Comparison of ENCODE assay signal across 25 cellular contexts in genomic region chr5:154916874-154917273, GRCh38.
"Had no signal": no experiment of that assay in that cellular context is flagged by ENCODE, and none has a peak within 500 bp of the region (broad histone marks: within the 10 kb centered on the region; RNA-seq: fewer than 3 reads in every experiment).

No MANE protein-coding gene starts in this region.

- H3K36me3 ChIP-seq: ovary had no signal

- H3K27me3 ChIP-seq: dorsolateral prefrontal cortex, esophagus muscularis mucosa, gastrocnemius medialis, neural progenitor cell, ovary, right atrium auricular region, sigmoid colon, testis, tibial nerve, upper lobe of right lung, vagina had no signal

- H3K4me3 Mint-ChIP-seq: natural killer cell treated with Interleukin-12 subunit alpha and Interleukin-12 subunit beta and Interleukin-15 and Interleukin-18, amount 100 ng/mL, for 72 hours; neural progenitor cell; stimulated activated naive B cell treated with anti-CD40 and anti-IgM and Interleukin-4, amounts not matched to agents 10 μg/mL and 1 μg/mL and 100 μg/mL, for 72 hours; stimulated activated naive CD8-positive, alpha-beta T cell treated with anti-CD3 and anti-CD28 coated beads, Interleukin-15, amount 100 ng/mL, for 72 hours had no signal

- H3K27me3 Mint-ChIP-seq: natural killer cell treated with Interleukin-12 subunit alpha and Interleukin-12 subunit beta and Interleukin-15 and Interleukin-18, amount 100 ng/mL, for 72 hours; stimulated activated naive B cell treated with anti-CD40 and anti-IgM and Interleukin-4, amounts not matched to agents 10 μg/mL and 1 μg/mL and 100 μg/mL, for 72 hours; stimulated activated naive CD8-positive, alpha-beta T cell treated with anti-CD3 and anti-CD28 coated beads, Interleukin-15, amount 100 ng/mL, for 72 hours had no signal

- H3K27ac ChIP-seq: dorsolateral prefrontal cortex, esophagus muscularis mucosa, gastrocnemius medialis, left ventricle myocardium inferior, lower lobe of right lung, neural progenitor cell, ovary, right atrium auricular region, sigmoid colon, skin epidermis, testis, tibial nerve, upper lobe of right lung, vagina had no signal

- DNase-seq: dorsolateral prefrontal cortex; effector CD8-positive, alpha-beta T cell; gastrocnemius medialis; glutamatergic neuron; islet precursor cell; left ventricle myocardium inferior; lower lobe of right lung; mesenchymal stem cell; midbrain; nucleus accumbens; ovary; sigmoid colon; stimulated activated CD4-positive, alpha-beta T cell treated with anti-CD3 and anti-CD28 coated beads, Interleukin-2, amount 100 ng/mL, for 24 hours; stimulated activated CD4-positive, alpha-beta T cell treated with anti-CD3 and anti-CD28 coated beads, Interleukin-4, amount 100 ng/mL, for 4 hours; stimulated activated naive B cell treated with anti-CD40 and anti-IgM and Interleukin-4, amounts not matched to agents 10 μg/mL and 1 μg/mL and 100 μg/mL, for 72 hours; stimulated activated naive CD8-positive, alpha-beta T cell treated with anti-CD3 and anti-CD28 coated beads, Interleukin-15, amount 100 ng/mL, for 72 hours; testis; upper lobe of right lung had no signal

- H3K4me2 ChIP-seq: neural progenitor cell had no signal

- H2AFZ ChIP-seq: neural progenitor cell had no signal

- H3K9ac ChIP-seq: neural progenitor cell had no signal

- H3K27ac Mint-ChIP-seq: natural killer cell treated with Interleukin-12 subunit alpha and Interleukin-12 subunit beta and Interleukin-15 and Interleukin-18, amount 100 ng/mL, for 72 hours; neural progenitor cell; stimulated activated naive CD8-positive, alpha-beta T cell treated with anti-CD3 and anti-CD28 coated beads, Interleukin-15, amount 100 ng/mL, for 72 hours had no signal

- H3K9me3 ChIP-seq: esophagus muscularis mucosa, gastrocnemius medialis, left ventricle myocardium inferior, lower lobe of right lung, ovary, right atrium auricular region, sigmoid colon, testis, tibial nerve, upper lobe of right lung, vagina had no signal

- H3K9me3 Mint-ChIP-seq: natural killer cell treated with Interleukin-12 subunit alpha and Interleukin-12 subunit beta and Interleukin-15 and Interleukin-18, amount 100 ng/mL, for 72 hours; neural progenitor cell; stimulated activated naive B cell treated with anti-CD40 and anti-IgM and Interleukin-4, amounts not matched to agents 10 μg/mL and 1 μg/mL and 100 μg/mL, for 72 hours; stimulated activated naive CD8-positive, alpha-beta T cell treated with anti-CD3 and anti-CD28 coated beads, Interleukin-15, amount 100 ng/mL, for 72 hours had no signal

- H3K4me3 ChIP-seq: dorsolateral prefrontal cortex, esophagus muscularis mucosa, gastrocnemius medialis, left ventricle myocardium inferior, lower lobe of right lung, neural progenitor cell, ovary, right atrium auricular region, sigmoid colon, skin epidermis, testis, tibial nerve, upper lobe of right lung, vagina had no signal

- H3K4me1 Mint-ChIP-seq: neural progenitor cell; stimulated activated naive B cell treated with anti-CD40 and anti-IgM and Interleukin-4, amounts not matched to agents 10 μg/mL and 1 μg/mL and 100 μg/mL, for 72 hours; stimulated activated naive CD8-positive, alpha-beta T cell treated with anti-CD3 and anti-CD28 coated beads, Interleukin-15, amount 100 ng/mL, for 72 hours had no signal

- H3K4me1 ChIP-seq: esophagus muscularis mucosa, gastrocnemius medialis, left ventricle myocardium inferior, lower lobe of right lung, neural progenitor cell, right atrium auricular region, sigmoid colon, testis, tibial nerve, upper lobe of right lung, vagina had no signal
